Comparison of ENCODE assay signal across 8 cellular contexts in the genomic region with DNA sequence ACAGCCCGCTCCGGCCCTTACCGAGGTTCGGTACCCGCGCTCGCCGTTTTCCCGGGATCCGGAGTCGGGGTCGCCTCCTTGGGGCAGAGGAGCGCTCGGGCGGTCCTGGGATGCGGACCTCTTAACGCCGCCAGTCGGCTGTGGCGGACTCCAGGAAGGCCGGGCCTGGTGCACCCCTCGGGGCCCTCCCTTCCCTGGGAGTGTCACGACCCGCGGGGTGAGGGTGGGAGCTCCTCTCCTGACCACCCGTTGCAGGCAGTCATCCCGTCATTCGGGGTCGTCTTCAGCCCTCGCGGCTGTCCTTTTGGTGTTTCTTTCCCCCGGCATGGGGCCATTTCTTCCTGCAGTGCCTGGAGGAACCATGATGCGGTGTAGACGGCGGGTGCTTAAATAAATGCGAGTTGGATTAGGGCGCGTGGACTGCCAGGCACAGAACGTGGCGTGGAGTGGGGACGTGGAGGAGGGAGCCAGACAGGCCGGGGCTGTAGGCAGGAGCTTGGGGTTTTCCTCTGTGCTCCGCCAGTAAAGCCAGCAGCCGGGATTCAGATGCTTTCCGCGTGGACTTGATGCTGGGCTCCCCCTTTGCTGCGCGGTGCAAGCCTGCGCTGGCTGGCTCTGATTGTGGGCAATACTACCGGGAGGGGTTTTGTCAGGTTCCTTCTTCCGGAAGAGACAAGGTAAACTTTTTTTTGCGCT. TPM values are rescaled to one million over a fixed set of nuclear protein-coding genes. Genes with fewer than 3 reads are reported as not detected.
A peak's percentile ranks its signal among the peaks of the same experiment; 100 is the strongest.
DNase-seq lines count a peak whose midpoint lies in the region; ATAC-seq and TF ChIP-seq lines count a peak whose summit lies in the region.

No MANE protein-coding gene starts in this region.

- CTCF ChIA-PET in Caco-2 (lab: Charles Lee), result interaction anchor here (0.7 kb wide), 1 partner anchor 19 kb away, joined by 5 read pairs; no protein-coding TSS in a partner anchor

- peak overlapping the region; percentile 78 for H3K27ac Mint-ChIP-seq in Caco-2 (ENCODE audit: unreplicated experiment)
- peak overlapping the region; percentile 92 for H3K27ac Mint-ChIP-seq in T-helper 1 cell treated with Interleukin-12 subunit alpha and Interleukin-12 subunit beta and Interleukin-4 antibody, amounts not matched to agents 30 μg/mL and 1 μg/mL, for 36 hours

- POLR2A ChIA-PET in Caco-2 (lab: Charles Lee), result interaction anchor here (0.7 to 3.8 kb wide), 5 partner anchors 21 to 216 kb away, joined by 5 to 37 read pairs (median 14); no protein-coding TSS in a partner anchor

- peak overlapping the region; percentile 94 for H3K4me3 ChIP-seq in Caco-2 (ENCODE audit: low read depth, low read length)
- H3K4me3 ChIP-seq in iPS-11a (ENCODE audit: low read depth, low read length), result peak overlapping the region; percentile 89
- H3K4me3 ChIP-seq in skeletal muscle cell (ENCODE audit: low read depth, low read length), result peak overlapping the region; percentile 97

- peak overlapping the region; percentile 97 for H3K4me3 Mint-ChIP-seq in Caco-2 (ENCODE audit: unreplicated experiment)
- H3K4me3 Mint-ChIP-seq in T-helper 1 cell treated with Interleukin-12 subunit alpha and Interleukin-12 subunit beta and Interleukin-4 antibody, amounts not matched to agents 30 μg/mL and 1 μg/mL, for 36 hours, result peak overlapping the region; percentile 94

- H3K9me3 ChIP-seq in Caco-2, result no peaks in the 10 kb centered on the region

- peaks cover 7% of the 10 kb centered on the region for H3K4me1 Mint-ChIP-seq in Caco-2 (ENCODE audit: low read depth, unreplicated experiment)
- peaks cover 23% of the 10 kb centered on the region for H3K4me1 Mint-ChIP-seq in T-helper 1 cell treated with Interleukin-12 subunit alpha and Interleukin-12 subunit beta and Interleukin-4 antibody, amounts not matched to agents 30 μg/mL and 1 μg/mL, for 36 hours (ENCODE audit: low read depth)

- intact Hi-C loops in Caco-2 (cut with micrococcal nuclease; ENCODE audit: unreplicated experiment), result loop anchor here (1.0 kb wide), 1 partner anchor 42 kb away; no protein-coding TSS in a partner anchor

- DNase-seq in Caco-2, result peak; percentile 48 to 54
- peak; percentile 78 for DNase-seq in astrocyte of the hippocampus (ENCODE audit: low read depth, low spot score)
- DNase-seq in skeletal muscle cell (ENCODE audit: low read depth), result no peak
- no peak for DNase-seq in NCI-H2029 (lab: John Stamatoyannopoulos, UW)

- H3K27me3 Mint-ChIP-seq in Caco-2 (ENCODE audit: insufficient read depth, unreplicated experiment), result no peaks in the 10 kb centered on the region
- no peaks in the 10 kb centered on the region for H3K27me3 Mint-ChIP-seq in T-helper 1 cell treated with Interleukin-12 subunit alpha and Interleukin-12 subunit beta and Interleukin-4 antibody, amounts not matched to agents 30 μg/mL and 1 μg/mL, for 36 hours (ENCODE audit: low read depth)

- no peak for TF ChIP-seq CTCF in Caco-2 (IDR thresholded peaks at IDR 0.05; ENCODE audit: insufficient read depth in 1 of 2, low read depth in 1 of 2, low read length in 1 of 2, severe bottlenecking in 1 of 2, unreplicated experiment in 1 of 2)

- no TSS peak for BruUV-seq in Caco-2 (replicated peaks; lab: Mats Ljungman, UMichigan)

- no peaks in the 10 kb centered on the region for H3K36me3 ChIP-seq in Caco-2 (ENCODE audit: control insufficient read depth, insufficient read depth, low read length)

- no peaks in the 10 kb centered on the region for H3K27me3 ChIP-seq in Caco-2 (replicated peaks; ENCODE audit: control insufficient read depth, insufficient read depth, low read length)

- H3K9me3 Mint-ChIP-seq in Caco-2 (ENCODE audit: unreplicated experiment), result peaks cover 8% of the 10 kb centered on the region
- peaks cover 5% of the 10 kb centered on the region for H3K9me3 Mint-ChIP-seq in T-helper 1 cell treated with Interleukin-12 subunit alpha and Interleukin-12 subunit beta and Interleukin-4 antibody, amounts not matched to agents 30 μg/mL and 1 μg/mL, for 36 hours

- peaks cover 26% of the 10 kb centered on the region for H3K36me3 Mint-ChIP-seq in Caco-2 (ENCODE audit: insufficient read depth, unreplicated experiment)
- peaks cover 13% of the 10 kb centered on the region for H3K36me3 Mint-ChIP-seq in T-helper 1 cell treated with Interleukin-12 subunit alpha and Interleukin-12 subunit beta and Interleukin-4 antibody, amounts not matched to agents 30 μg/mL and 1 μg/mL, for 36 hours (ENCODE audit: low read depth)

- peaks cover 21% of the 10 kb centered on the region for H3K4me1 ChIP-seq in Caco-2

- ATAC-seq in GM19372 (IDR thresholded peaks at IDR 0.05; ENCODE audit: low read depth, unreplicated experiment) (peak; percentile 4), HG03521 (IDR thresholded peaks at IDR 0.05; ENCODE audit: unreplicated experiment) (peak; percentile 15)

RNA-seq across cellular contexts. Expression of a gene that starts 0.8 kb away (rescaled TPM):
- 40.3 and 41.0 TPM in 2 replicates for total RNA-seq in Caco-2 (2022)

Comparison
In these comparisons a context has a peak if more than half of its experiments do, and no peak if none do; other contexts are left out.
1. DNase-seq: peak in Caco-2 (2 of 2) and astrocyte of the hippocampus (single experiment); none in skeletal muscle cell (single experiment) and NCI-H2029 (single experiment).
2. Peak in every context shown above with its lines, with median percentiles within 50 percentile points of each other: H3K4me3 ChIP-seq.